40 cellular contexts compared by ENCODE assay signal in the genomic region with DNA sequence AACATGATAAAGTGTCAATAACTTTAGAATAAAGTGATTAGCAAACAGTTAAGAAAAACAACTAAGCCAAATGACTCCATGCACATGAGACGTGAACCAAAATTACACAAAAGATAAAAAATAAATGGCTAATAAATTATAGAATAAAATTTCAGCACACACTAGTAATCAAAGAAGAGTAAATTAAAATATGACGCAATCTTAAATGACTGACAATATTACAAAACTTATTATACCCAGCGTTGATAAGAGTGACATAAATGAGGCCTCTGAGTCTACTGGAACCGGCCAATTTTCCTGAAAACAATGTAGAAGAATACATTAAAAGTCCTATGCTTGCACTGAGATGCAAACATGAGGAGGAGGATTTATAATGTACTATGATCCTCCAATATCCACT.
"Had no signal": no experiment of that assay in that cellular context is flagged by ENCODE, and none has a peak within 500 bp of the region (broad histone marks: within the 10 kb centered on the region; RNA-seq: fewer than 3 reads in every experiment).

No MANE protein-coding gene starts in this region.

- H3K27me3 Mint-ChIP-seq: activated naive CD4-positive, alpha-beta T cell treated with anti-CD3 and anti-CD28 coated beads, Interleukin-2, amount 10 ng/mL, durations not matched to agents 7 days and 5 days; activated naive CD8-positive, alpha-beta T cell treated with anti-CD3 and anti-CD28 coated beads for 36 hours; activated naive CD8-positive, alpha-beta T cell treated with anti-CD3 and anti-CD28 coated beads, Interleukin-2, amount 50 U/mL, for 24 hours; activated T-helper 17 cell treated with anti-CD3 and anti-CD28 coated beads, Interleukin-2, amount 50 U/mL, for 72 hours; brain had no signal

- H3K27me3 ChIP-seq: adrenal gland, ascending aorta, body of pancreas, brain microvascular endothelial cell, breast epithelium, cardiac muscle cell had no signal

- H3K36me3 ChIP-seq: adrenal gland, ascending aorta, brain microvascular endothelial cell, breast epithelium, cardiac muscle cell had no signal

- H3K27ac Mint-ChIP-seq: activated naive CD4-positive, alpha-beta T cell treated with anti-CD3 and anti-CD28 coated beads for 36 hours; activated naive CD4-positive, alpha-beta T cell treated with anti-CD3 and anti-CD28 coated beads, Interleukin-2, amount 10 ng/mL, durations not matched to agents 7 days and 5 days; activated naive CD4-positive, alpha-beta T cell treated with anti-CD3 and anti-CD28 coated beads, Interleukin-2, amount 50 U/mL, for 24 hours; activated naive CD8-positive, alpha-beta T cell; activated naive CD8-positive, alpha-beta T cell treated with anti-CD3 and anti-CD28 coated beads for 36 hours; activated naive CD8-positive, alpha-beta T cell treated with anti-CD3 and anti-CD28 coated beads, Interleukin-2, amount 10 ng/mL, durations not matched to agents 7 days and 5 days; activated naive CD8-positive, alpha-beta T cell treated with anti-CD3 and anti-CD28 coated beads, Interleukin-2, amount 50 U/mL, for 24 hours; activated T-cell treated with anti-CD3 and anti-CD28 coated beads, Interleukin-2, amount 50 U/mL, for 24 hours; activated T-cell treated with anti-CD3 and anti-CD28 coated beads, Interleukin-2, amount 50 U/mL, for 72 hours; activated T-helper 1 cell treated with anti-CD3 and anti-CD28 coated beads, Interleukin-12 subunit alpha, Interleukin-12 subunit beta, Interleukin-2, Interleukin-4 antibody, amounts not matched to agents 30 ng/mL and 10 ng/mL and 1 ng/mL, durations not matched to agents 14 hours and 24 hours and 36 hours; activated T-helper 17 cell treated with anti-CD3 and anti-CD28 coated beads, Interleukin-2, amount 50 U/mL, for 72 hours; activated T-helper 2 cell treated with anti-CD3 and anti-CD28 coated beads, Interferon-gamma antibody, Interleukin-2, Interleukin-4, amounts not matched to agents 10 μg/mL and 5 μg/mL and 100 μg/mL, durations not matched to agents 14 hours and 24 hours and 36 hours; brain had no signal

- H3K9me3 Mint-ChIP-seq: activated naive CD4-positive, alpha-beta T cell treated with anti-CD3 and anti-CD28 coated beads for 36 hours; activated naive CD4-positive, alpha-beta T cell treated with anti-CD3 and anti-CD28 coated beads, Interleukin-2, amount 10 ng/mL, durations not matched to agents 7 days and 5 days; activated naive CD4-positive, alpha-beta T cell treated with anti-CD3 and anti-CD28 coated beads, Interleukin-2, amount 50 U/mL, for 24 hours; activated naive CD4-positive, alpha-beta T cell treated with anti-CD3 and anti-CD28 coated beads, Interleukin-2, amount 50 U/mL, for 72 hours; activated naive CD8-positive, alpha-beta T cell treated with anti-CD3 and anti-CD28 coated beads for 36 hours; activated naive CD8-positive, alpha-beta T cell treated with anti-CD3 and anti-CD28 coated beads, Interleukin-2, amount 10 ng/mL, durations not matched to agents 7 days and 5 days; activated naive CD8-positive, alpha-beta T cell treated with anti-CD3 and anti-CD28 coated beads, Interleukin-2, amount 50 U/mL, for 24 hours; activated T-cell treated with anti-CD3 and anti-CD28 coated beads, Interleukin-2, amount 50 U/mL, for 24 hours; activated T-cell treated with anti-CD3 and anti-CD28 coated beads, Interleukin-2, amount 50 U/mL, for 4 hours; activated T-cell treated with anti-CD3 and anti-CD28 coated beads, Interleukin-2, amount 50 U/mL, for 72 hours; activated T-helper 1 cell treated with anti-CD3 and anti-CD28 coated beads, Interleukin-12 subunit alpha, Interleukin-12 subunit beta, Interleukin-2, Interleukin-4 antibody, amounts not matched to agents 30 ng/mL and 10 ng/mL and 1 ng/mL, durations not matched to agents 14 hours and 24 hours and 36 hours; activated T-helper 17 cell treated with anti-CD3 and anti-CD28 coated beads, Interleukin-2, amount 50 U/mL, for 72 hours; activated T-helper 2 cell treated with anti-CD3 and anti-CD28 coated beads, Interferon-gamma antibody, Interleukin-2, Interleukin-4, amounts not matched to agents 10 μg/mL and 5 μg/mL and 100 μg/mL, durations not matched to agents 14 hours and 24 hours and 36 hours; brain; central memory CD8-positive, alpha-beta T cell had no signal

- H3K27ac ChIP-seq: adrenal gland, ascending aorta, body of pancreas, brain microvascular endothelial cell, breast epithelium, cardiac muscle cell had no signal

- H3K4me1 ChIP-seq: adrenal gland, ascending aorta, body of pancreas, breast epithelium had no signal

- H3K36me3 Mint-ChIP-seq: activated naive CD4-positive, alpha-beta T cell treated with anti-CD3 and anti-CD28 coated beads, Interleukin-2, amount 10 ng/mL, durations not matched to agents 7 days and 5 days; activated naive CD4-positive, alpha-beta T cell treated with anti-CD3 and anti-CD28 coated beads, Interleukin-2, amount 50 U/mL, for 24 hours; activated naive CD4-positive, alpha-beta T cell treated with anti-CD3 and anti-CD28 coated beads, Interleukin-2, amount 50 U/mL, for 72 hours; activated naive CD8-positive, alpha-beta T cell; activated naive CD8-positive, alpha-beta T cell treated with anti-CD3 and anti-CD28 coated beads for 36 hours; activated naive CD8-positive, alpha-beta T cell treated with anti-CD3 and anti-CD28 coated beads, Interleukin-2, amount 10 ng/mL, durations not matched to agents 7 days and 5 days; brain had no signal

- FAIRE-seq: astrocyte, bronchial epithelial cell had no signal

- H3K4me3 ChIP-seq: adrenal gland, ascending aorta, body of pancreas, breast epithelium, cardiac muscle cell had no signal

- DNase-seq: activated effector memory CD4-positive, alpha-beta T cell treated with anti-CD3 and anti-CD28 coated beads, Interleukin-2, amount 50 U/mL, for 16 hours; activated effector memory CD4-positive, alpha-beta T cell treated with Interleukin-2 at 50 U/mL for 16 hours; activated gamma-delta T cell; activated gamma-delta T cell treated with Interleukin-2 at 50 U/mL for 16 hours; activated naive CD4-positive, alpha-beta T cell; activated naive CD4-positive, alpha-beta T cell treated with anti-CD3 and anti-CD28 coated beads for 36 hours; activated naive CD4-positive, alpha-beta T cell treated with anti-CD3 and anti-CD28 coated beads, Interleukin-2, amount 10 ng/mL, durations not matched to agents 7 days and 5 days; activated naive CD4-positive, alpha-beta T cell treated with anti-CD3 and anti-CD28 coated beads, Interleukin-2, amount 50 U/mL, for 16 hours; activated naive CD4-positive, alpha-beta T cell treated with Interleukin-2 at 50 U/mL for 16 hours; activated naive CD8-positive, alpha-beta T cell treated with anti-CD3 and anti-CD28 coated beads for 36 hours; activated naive CD8-positive, alpha-beta T cell treated with anti-CD3 and anti-CD28 coated beads, Interleukin-2, amount 10 ng/mL, durations not matched to agents 7 days and 5 days; activated naive CD8-positive, alpha-beta T cell treated with anti-CD3 and anti-CD28 coated beads, Interleukin-2, amount 50 U/mL, for 24 hours; activated T-cell treated with anti-CD3 and anti-CD28 coated beads, Interleukin-2, amount 50 U/mL, for 1 hour; activated T-cell treated with anti-CD3 and anti-CD28 coated beads, Interleukin-2, amount 50 U/mL, for 24 hours; activated T-cell treated with anti-CD3 and anti-CD28 coated beads, Interleukin-2, amount 50 U/mL, for 4 hours; activated T-cell treated with anti-CD3 and anti-CD28 coated beads, Interleukin-2, amount 50 U/mL, for 48 hours; activated T-cell treated with anti-CD3 and anti-CD28 coated beads, Interleukin-2, amount 50 U/mL, for 72 hours; adrenal gland; amniotic stem cell; amygdala; anterior cingulate cortex; aorta; body of pancreas; brain microvascular endothelial cell; caudate nucleus; central memory CD4-positive, alpha-beta T cell; cerebellar nuclear complex had no signal

- H3K9me3 ChIP-seq: adrenal gland, ascending aorta, body of pancreas, breast epithelium had no signal

- ATAC-seq: activated naive CD4-positive, alpha-beta T cell treated with anti-CD3 and anti-CD28 coated beads, Interleukin-2, amount 50 U/mL, for 72 hours; activated naive CD8-positive, alpha-beta T cell treated with anti-CD3 and anti-CD28 coated beads, Interleukin-2, amount 50 U/mL, for 24 hours; activated T-cell treated with anti-CD3 and anti-CD28 coated beads, Interleukin-2, amount 50 U/mL, for 4 hours; activated T-cell treated with anti-CD3 and anti-CD28 coated beads, Interleukin-2, amount 50 U/mL, for 72 hours; activated T-helper 17 cell treated with anti-CD3 and anti-CD28 coated beads, Interleukin-2, amount 50 U/mL, for 72 hours; body of pancreas had no signal

- H3K4me1 Mint-ChIP-seq: activated naive CD4-positive, alpha-beta T cell treated with anti-CD3 and anti-CD28 coated beads, Interleukin-2, amount 10 ng/mL, durations not matched to agents 7 days and 5 days; activated naive CD4-positive, alpha-beta T cell treated with anti-CD3 and anti-CD28 coated beads, Interleukin-2, amount 50 U/mL, for 24 hours; activated naive CD8-positive, alpha-beta T cell treated with anti-CD3 and anti-CD28 coated beads for 36 hours; activated naive CD8-positive, alpha-beta T cell treated with anti-CD3 and anti-CD28 coated beads, Interleukin-2, amount 10 ng/mL, durations not matched to agents 7 days and 5 days; activated naive CD8-positive, alpha-beta T cell treated with anti-CD3 and anti-CD28 coated beads, Interleukin-2, amount 50 U/mL, for 24 hours; activated T-helper 17 cell treated with anti-CD3 and anti-CD28 coated beads, Interleukin-2, amount 50 U/mL, for 72 hours; central memory CD8-positive, alpha-beta T cell had no signal

- H3K4me3 Mint-ChIP-seq: activated naive CD4-positive, alpha-beta T cell treated with anti-CD3 and anti-CD28 coated beads for 36 hours; activated naive CD4-positive, alpha-beta T cell treated with anti-CD3 and anti-CD28 coated beads, Interleukin-2, amount 10 ng/mL, durations not matched to agents 7 days and 5 days; activated naive CD4-positive, alpha-beta T cell treated with anti-CD3 and anti-CD28 coated beads, Interleukin-2, amount 50 U/mL, for 24 hours; activated naive CD8-positive, alpha-beta T cell; activated naive CD8-positive, alpha-beta T cell treated with anti-CD3 and anti-CD28 coated beads for 36 hours; activated naive CD8-positive, alpha-beta T cell treated with anti-CD3 and anti-CD28 coated beads, Interleukin-2, amount 10 ng/mL, durations not matched to agents 7 days and 5 days; activated naive CD8-positive, alpha-beta T cell treated with anti-CD3 and anti-CD28 coated beads, Interleukin-2, amount 50 U/mL, for 24 hours; activated T-cell treated with anti-CD3 and anti-CD28 coated beads, Interleukin-2, amount 50 U/mL, for 24 hours; activated T-cell treated with anti-CD3 and anti-CD28 coated beads, Interleukin-2, amount 50 U/mL, for 4 hours; activated T-cell treated with anti-CD3 and anti-CD28 coated beads, Interleukin-2, amount 50 U/mL, for 72 hours; activated T-helper 1 cell treated with anti-CD3 and anti-CD28 coated beads, Interleukin-12 subunit alpha, Interleukin-12 subunit beta, Interleukin-2, Interleukin-4 antibody, amounts not matched to agents 30 ng/mL and 10 ng/mL and 1 ng/mL, durations not matched to agents 14 hours and 24 hours and 36 hours; activated T-helper 17 cell treated with anti-CD3 and anti-CD28 coated beads, Interleukin-2, amount 50 U/mL, for 72 hours; brain; central memory CD8-positive, alpha-beta T cell had no signal
